ENCODE assay signal across 21 cellular contexts in genomic region chr18:74472312-74472711, GRCh38. TPM values are rescaled to one million over a fixed set of nuclear protein-coding genes. Genes with fewer than 3 reads are reported as not detected.
DNase-seq lines count a peak whose midpoint lies in the region; ATAC-seq, FAIRE-seq and TF ChIP-seq lines count a peak whose summit lies in the region.
"Had no signal": no experiment of that assay in that cellular context is flagged by ENCODE, and none has a peak within 500 bp of the region (broad histone marks: within the 10 kb centered on the region; RNA-seq: fewer than 3 reads in every experiment).

No MANE protein-coding gene starts in this region.

- intact Hi-C loops in HepG2 (cut with micrococcal nuclease; ENCODE audit: unreplicated experiment), result no loop called here
- intact Hi-C loops in CD8-positive, alpha-beta T cell (cut with DNase I, micrococcal nuclease), result no loop called here

- no peak overlapping the region for H3K4me2 ChIP-seq in HepG2 (ENCODE audit: low read depth, low read length)
- H3K4me2 ChIP-seq: A549 had no signal

- no TSS peak for BruUV-seq in HepG2 (replicated peaks; lab: Mats Ljungman, UMichigan)

- H3K36me3 ChIP-seq in HEK293 (ENCODE audit: control insufficient read depth in 2 of 2, insufficient read depth in 1 of 2, low read length in 2 of 2) (no peaks in the 10 kb centered on the region), HepG2 (replicated peaks in 1 of 2; ENCODE audit: control insufficient read depth in 1 of 2, insufficient read depth in 2 of 2, low read length in 2 of 2) (no peaks in the 10 kb centered on the region)
- no peaks in the 10 kb centered on the region for H3K36me3 ChIP-seq in CD8-positive, alpha-beta T cell (ENCODE audit: insufficient read depth, low read length)

- H4K20me1 ChIP-seq in HepG2 (ENCODE audit: insufficient read depth, low read length), result no peaks in the 10 kb centered on the region

- H3K27me3 Mint-ChIP-seq in CD8-positive, alpha-beta T cell (ENCODE audit: low read depth), result peaks cover 3% of the 10 kb centered on the region

- no peak for TF ChIP-seq POLR2A in HepG2 (IDR thresholded peaks at IDR 0.05; ENCODE audit: insufficient read depth in 1 of 2, low read depth in 2 of 2, low read length in 2 of 2)

- H3K9me3 ChIP-seq in HEK293 (ENCODE audit: control insufficient read depth, insufficient read depth, low read depth, low read length) (no peaks in the 10 kb centered on the region), HepG2 (ENCODE audit: low read length) (no peaks in the 10 kb centered on the region)
- H3K9me3 ChIP-seq in CD8-positive, alpha-beta T cell (ENCODE audit: low read length), result no peaks in the 10 kb centered on the region

- TF ChIP-seq EP300 in HepG2 (IDR thresholded peaks at IDR 0.05; ENCODE audit: low read depth in 2 of 2, low read length in 2 of 2) (no peak), HepG2 (CRISPR knock-in tag; IDR thresholded peaks at IDR 0.05; ENCODE audit: borderline replicate concordance) (no peak)

- no peak overlapping the region for H3K27ac Mint-ChIP-seq in CD8-positive, alpha-beta T cell
- H3K27ac Mint-ChIP-seq: CD14-positive monocyte; CD4-positive, alpha-beta memory T cell; H9 had no signal

- no peaks in the 10 kb centered on the region for H3K36me3 Mint-ChIP-seq in CD8-positive, alpha-beta T cell
- H3K36me3 Mint-ChIP-seq: CD14-positive monocyte; CD4-positive, alpha-beta memory T cell had no signal

- no peak overlapping the region for H3K4me3 ChIP-seq in HEK293 (ENCODE audit: low read depth, low read length)
- no peak overlapping the region for H3K4me3 ChIP-seq in HepG2 (replicated peaks in 1 of 3; ENCODE audit: insufficient read depth in 1 of 3, low read depth in 2 of 3, low read length in 3 of 3)
- no peak overlapping the region for H3K4me3 ChIP-seq in CD8-positive, alpha-beta T cell (ENCODE audit: low read depth, low read length)
- H3K4me3 ChIP-seq: A549, GM12878 had no signal

- FAIRE-seq in HepG2 (lab: Jason Lieb, UNC) (no peak), urothelium cell line (lab: Jason Lieb, UNC) (no peak)
- FAIRE-seq: A549, GM12878, GM19239, H1 had no signal

- no peaks in the 10 kb centered on the region for H3K27me3 ChIP-seq in HepG2 (ENCODE audit: control insufficient read depth in 1 of 2, insufficient read depth in 2 of 2, low read length in 2 of 2)
- no peaks in the 10 kb centered on the region for H3K27me3 ChIP-seq in CD8-positive, alpha-beta T cell (ENCODE audit: insufficient read depth, low read length)

- POLR2A ChIA-PET in HEK293 (lab: Yijun Ruan, JAX), result no interaction called here
- POLR2A ChIA-PET in HepG2 (lab: Yijun Ruan, JAX), result no interaction called here
- POLR2A ChIA-PET in CD8-positive, alpha-beta T cell (lab: Charles Lee), result no interaction called here

- H3K4me1 ChIP-seq in HEK293 (ENCODE audit: control insufficient read depth, insufficient read depth, low read length) (no peaks in the 10 kb centered on the region), HepG2 (ENCODE audit: insufficient read depth, low read length) (peaks cover 28% of the 10 kb centered on the region)
- no peaks in the 10 kb centered on the region for H3K4me1 ChIP-seq in CD8-positive, alpha-beta T cell (ENCODE audit: insufficient read depth, low read length)
- H3K4me1 ChIP-seq: A549 had no signal

- no peak overlapping the region for H3K9ac ChIP-seq in HepG2 (ENCODE audit: insufficient read depth, low read depth, low read length)

- TF ChIP-seq CTCF in HEK293 (tag by site-specific recombination; IDR thresholded peaks at IDR 0.05), result no peak
- no peak for TF ChIP-seq CTCF in HepG2 (CRISPR knock-in tag; IDR thresholded peaks at IDR 0.05)
- no peak for TF ChIP-seq CTCF in CD8-positive, alpha-beta T cell (IDR thresholded peaks at IDR 0.05)

- WGBS in HepG2 (ENCODE audit: low lambda C conversion rate), result 10% methylated on average over 2 of the region's 2 CpGs

- TF ChIP-seq RAD21 in HepG2 (CRISPR knock-in tag; IDR thresholded peaks at IDR 0.05), result no peak

- H3K27ac ChIP-seq in HEK293 (ENCODE audit: extremely low read depth, low read depth, low read length) (no peak overlapping the region), HepG2 (ENCODE audit: extremely low read length, insufficient read depth, low read length) (no peak overlapping the region)
- H3K27ac ChIP-seq in CD8-positive, alpha-beta T cell (ENCODE audit: low read depth, low read length), result no peak overlapping the region
- H3K27ac ChIP-seq: A549 had no signal

- no peak overlapping the region for H2AFZ ChIP-seq in HepG2 (ENCODE audit: low read length)

- H3K4me3 Mint-ChIP-seq in CD8-positive, alpha-beta T cell, result no peak overlapping the region
- H3K4me3 Mint-ChIP-seq: CD14-positive monocyte; CD4-positive, alpha-beta memory T cell; H9 had no signal

- DNase-seq in amniotic epithelial cell (ENCODE audit: low read depth) (peak; percentile 8), HepG2 (ENCODE audit: low spot score) (no peak), urothelium cell line (ENCODE audit: low spot score) (no peak)
- no peak for DNase-seq in effector CD8-positive, alpha-beta T cell (lab: John Stamatoyannopoulos, UW)
- no peak for DNase-seq in CD8-positive, alpha-beta T cell
- DNase-seq: AML-193; Calu3; CD4-positive, alpha-beta memory T cell; DMS 273 treated with DMSO at 0.1 percent for 48 hours; DMS53; DND-41; EL; H9 had no signal

- CTCF ChIA-PET in HEK293 (lab: Yijun Ruan, JAX) (no interaction called here), HepG2 (lab: Yijun Ruan, JAX; ENCODE audit: low intra/inter-chr PET ratio, low total read pairs) (no interaction called here)
- CTCF ChIA-PET in CD8-positive, alpha-beta T cell (lab: Charles Lee), result interaction anchor here (1.2 kb wide), 1 partner anchor 61 kb away, joined by 3 read pairs; no protein-coding TSS in a partner anchor

- H3K79me2 ChIP-seq in HepG2 (ENCODE audit: insufficient read depth, low read length), result no peaks in the 10 kb centered on the region

- no peaks in the 10 kb centered on the region for H3K4me1 Mint-ChIP-seq in CD8-positive, alpha-beta T cell (ENCODE audit: low read depth)
- H3K4me1 Mint-ChIP-seq: CD4-positive, alpha-beta memory T cell had no signal

- ATAC-seq in HepG2, result no peak
- no peak for ATAC-seq in CD8-positive, alpha-beta T cell
- ATAC-seq: A549, GM12878 had no signal

- in situ Hi-C loops in HepG2 (cut with HindIII; ENCODE audit: extremely low pct_ligation_motif_present, low pct_unique_long_range_greater_than_20kb), result no loop called here

- peaks cover 9% of the 10 kb centered on the region for H3K9me3 Mint-ChIP-seq in CD8-positive, alpha-beta T cell

TF ChIP-seq in HEK293, 187 proteins besides CTCF, POLR2A, EP300 and RAD21 (continues in another document):
- peak; percentile 11; the same call in 1 of the 2 replicates for TF ChIP-seq ZNF585B (tag by site-specific recombination; IDR thresholded peaks at IDR 0.05)

RNA-seq across cellular contexts. Expression of gene DIPK1C, which starts 15.2 kb away (rescaled TPM):
- not detected in 2 replicates for total RNA-seq in HepG2 (2016; rRNA removed; fragmentation: Illumina TruSeq; extraction: Trizol)
- total RNA-seq in HepG2 (2016; cell fraction: cytosol; rRNA removed; fragmentation: Illumina TruSeq; extraction: Trizol; ENCODE audit: low read depth), result not detected in 2 replicates
- total RNA-seq in HepG2 (2016; cell fraction: insoluble cytoplasmic fraction; rRNA removed; fragmentation: Illumina TruSeq; extraction: Trizol), result 0.09 TPM in 1 of 2 replicates, not detected in the other
- total RNA-seq in HepG2 (2016; cell fraction: membrane; rRNA removed; fragmentation: Illumina TruSeq; extraction: Trizol), result not detected in 2 replicates
- not detected in 2 replicates for total RNA-seq in HepG2 (2016; cell fraction: nucleus; rRNA removed; fragmentation: Illumina TruSeq; extraction: Trizol)
- polyA plus RNA-seq in HepG2 (2011; rRNA removed), result 1.1 and 1.8 TPM in 2 replicates
- polyA plus RNA-seq in HepG2 (2011; cell fraction: cytosol; rRNA removed), result 1.2 and 1.3 TPM in 2 replicates
- 0.43 and 0.53 TPM in 2 replicates for polyA plus RNA-seq in HepG2 (2011; cell fraction: nucleus; rRNA removed)
- polyA plus RNA-seq in HepG2 (2012), result 0.19 and 0.39 TPM in 2 replicates
- polyA plus RNA-seq in HepG2 (2016; cell fraction: cytosol; fragmentation: Illumina TruSeq; extraction: Trizol; ENCODE audit: low read depth), result not detected in 2 replicates
- polyA plus RNA-seq in HepG2 (2016; cell fraction: insoluble cytoplasmic fraction; fragmentation: Illumina TruSeq; extraction: Trizol; ENCODE audit: low read depth), result not detected in 2 replicates
- not detected in 2 replicates for polyA plus RNA-seq in HepG2 (2016; cell fraction: membrane; fragmentation: Illumina TruSeq; extraction: Trizol; ENCODE audit: low read depth)
- not detected in 2 replicates for polyA plus RNA-seq in HepG2 (2016; cell fraction: nucleus; fragmentation: Illumina TruSeq; extraction: Trizol; ENCODE audit: insufficient read depth, low read depth)
- 2.7 TPM in 1 of 2 replicates, not detected in the other for polyA minus RNA-seq in HepG2 (2011; rRNA and poly(A)+ RNA removed; ENCODE audit: low replicate concordance)
- 0.40 and 1.9 TPM in 2 replicates for polyA minus RNA-seq in HepG2 (2011; cell fraction: cytosol; rRNA and poly(A)+ RNA removed)
- polyA minus RNA-seq in HepG2 (2011; cell fraction: nucleus; rRNA and poly(A)+ RNA removed), result 0.52 and 0.75 TPM in 2 replicates
- total RNA-seq in CD8-positive, alpha-beta T cell, result not detected
- total RNA-seq: Calu3; CD4-positive, alpha-beta memory T cell; G401; GM12878; H1; H9 had no signal
- polyA plus RNA-seq: A549; BJ; CD14-positive monocyte; CD4-positive, alpha-beta memory T cell; GM12878 had no signal

RNA-seq across cellular contexts. Expression of gene CNDP2, which starts 23.9 kb away (rescaled TPM):
- total RNA-seq in HepG2 (2016; rRNA removed; fragmentation: Illumina TruSeq; extraction: Trizol), result 80.8 and 113 TPM in 2 replicates
- total RNA-seq in HepG2 (2016; cell fraction: cytosol; rRNA removed; fragmentation: Illumina TruSeq; extraction: Trizol; ENCODE audit: low read depth), result 12.2 and 13.4 TPM in 2 replicates
- total RNA-seq in HepG2 (2016; cell fraction: insoluble cytoplasmic fraction; rRNA removed; fragmentation: Illumina TruSeq; extraction: Trizol), result 85.5 and 98.8 TPM in 2 replicates
- total RNA-seq in HepG2 (2016; cell fraction: membrane; rRNA removed; fragmentation: Illumina TruSeq; extraction: Trizol), result 37.4 and 39.0 TPM in 2 replicates
- total RNA-seq in HepG2 (2016; cell fraction: nucleus; rRNA removed; fragmentation: Illumina TruSeq; extraction: Trizol), result 61.8 and 61.9 TPM in 2 replicates
- polyA plus RNA-seq in HepG2 (2011; rRNA removed), result 64.7 and 76.8 TPM in 2 replicates
- polyA plus RNA-seq in HepG2 (2011; cell fraction: cytosol; rRNA removed), result 52.3 and 57.1 TPM in 2 replicates
- 127 and 143 TPM in 2 replicates for polyA plus RNA-seq in HepG2 (2011; cell fraction: nucleus; rRNA removed)
- 75.2 and 103 TPM in 2 replicates for polyA plus RNA-seq in HepG2 (2012)
- 13.8 and 14.5 TPM in 2 replicates for polyA plus RNA-seq in HepG2 (2016; cell fraction: cytosol; fragmentation: Illumina TruSeq; extraction: Trizol; ENCODE audit: low read depth)
- 114 and 122 TPM in 2 replicates for polyA plus RNA-seq in HepG2 (2016; cell fraction: insoluble cytoplasmic fraction; fragmentation: Illumina TruSeq; extraction: Trizol; ENCODE audit: low read depth)
- 27.7 and 28.4 TPM in 2 replicates for polyA plus RNA-seq in HepG2 (2016; cell fraction: membrane; fragmentation: Illumina TruSeq; extraction: Trizol; ENCODE audit: low read depth)
- 129 and 136 TPM in 2 replicates for polyA plus RNA-seq in HepG2 (2016; cell fraction: nucleus; fragmentation: Illumina TruSeq; extraction: Trizol; ENCODE audit: insufficient read depth, low read depth)
- polyA minus RNA-seq in HepG2 (2011; rRNA and poly(A)+ RNA removed; ENCODE audit: low replicate concordance), result 70.0 and 79.1 TPM in 2 replicates
- 45.9 and 46.8 TPM in 2 replicates for polyA minus RNA-seq in HepG2 (2011; cell fraction: cytosol; rRNA and poly(A)+ RNA removed)
- 76.7 and 91.4 TPM in 2 replicates for polyA minus RNA-seq in HepG2 (2011; cell fraction: nucleus; rRNA and poly(A)+ RNA removed)
- total RNA-seq in CD8-positive, alpha-beta T cell, result 10 to 100 TPM; 51.7 to 55.8 TPM
